24 cellular contexts compared by ENCODE assay signal in the genomic region with DNA sequence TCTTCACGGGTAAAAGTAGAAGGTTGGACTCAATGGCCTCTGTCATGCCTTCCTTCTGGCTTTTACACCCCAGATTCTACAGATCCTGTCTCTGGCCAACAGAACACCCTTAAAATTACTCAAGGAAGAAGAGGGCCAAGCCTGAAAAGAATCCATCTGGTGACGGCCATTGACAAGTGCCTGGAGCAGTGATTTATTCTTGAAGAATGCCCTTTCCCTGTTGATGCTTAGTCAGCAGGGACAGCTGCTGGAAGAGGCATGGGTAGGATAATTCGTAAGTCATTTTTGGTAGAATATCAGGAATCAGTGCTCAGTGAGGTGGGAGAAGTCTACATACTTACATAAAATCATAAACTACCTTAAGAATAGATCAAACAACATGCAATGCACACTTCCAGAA.
DNase-seq lines count a peak whose midpoint lies in the region; FAIRE-seq and TF ChIP-seq lines count a peak whose summit lies in the region.
"Had no signal": no experiment of that assay in that cellular context is flagged by ENCODE, and none has a peak within 500 bp of the region (broad histone marks: within the 10 kb centered on the region; RNA-seq: fewer than 3 reads in every experiment).

No MANE protein-coding gene starts in this region.

- H2BK12ac ChIP-seq in mesenchymal stem cell (ENCODE audit: low read length in 2 of 2), result no peak overlapping the region

- H3K23ac ChIP-seq in mesenchymal stem cell (ENCODE audit: low read length in 2 of 2), result no peak overlapping the region

- peaks cover 4% of the 10 kb centered on the region for H3K4me1 ChIP-seq in mesenchymal stem cell (ENCODE audit: control insufficient read depth, insufficient read depth, low read depth, low read length)
- H3K4me1 ChIP-seq: ascending aorta, colonic mucosa, gastrocnemius medialis, SJSA1, testis had no signal

- H3K4ac ChIP-seq in mesenchymal stem cell (ENCODE audit: low read depth in 1 of 2, low read length in 2 of 2), result no peak overlapping the region

- H3K27ac ChIP-seq in brain microvascular endothelial cell, result no peak overlapping the region
- peak overlapping the region; percentile 65 for H3K27ac ChIP-seq in mesenchymal stem cell (ENCODE audit: low read length, poor library complexity, severe bottlenecking)
- H3K27ac ChIP-seq: ascending aorta, colonic mucosa, gastrocnemius medialis, SJSA1, testis had no signal

- H3K18ac ChIP-seq in mesenchymal stem cell (ENCODE audit: low read depth in 1 of 2, low read length in 2 of 2), result no peak overlapping the region

- in situ Hi-C loops in brain microvascular endothelial cell (cut with HindIII; ENCODE audit: low pct_ligation_motif_present, low sequenced_read_pairs), result no loop called here

- no peak for TF ChIP-seq CTCF in brain microvascular endothelial cell (IDR thresholded peaks at IDR 0.05; ENCODE audit: low read depth, low read length, missing control alignments)

- no peak overlapping the region for H2AFZ ChIP-seq in mesenchymal stem cell (ENCODE audit: low read depth, low read length)

- H3K79me1 ChIP-seq in mesenchymal stem cell (replicated peaks; ENCODE audit: low read length, poor library complexity, severe bottlenecking), result no peaks in the 10 kb centered on the region

- no peak overlapping the region for H3K4me3 ChIP-seq in brain microvascular endothelial cell (ENCODE audit: low read depth, low read length)
- no peak overlapping the region for H3K4me3 ChIP-seq in mesenchymal stem cell (ENCODE audit: insufficient read depth in 1 of 2, low read depth in 1 of 2, low read length in 2 of 2)
- H3K4me3 ChIP-seq: ascending aorta, colonic mucosa, gastrocnemius medialis, SJSA1, testis had no signal

- H3K14ac ChIP-seq in mesenchymal stem cell (ENCODE audit: low read length in 2 of 2), result no peak overlapping the region

- no peak overlapping the region for H3K9ac ChIP-seq in mesenchymal stem cell (ENCODE audit: low read length)

- H3K27me3 ChIP-seq in brain microvascular endothelial cell (replicated peaks), result no peaks in the 10 kb centered on the region
- no peaks in the 10 kb centered on the region for H3K27me3 ChIP-seq in mesenchymal stem cell (ENCODE audit: control insufficient read depth in 1 of 2, insufficient read depth in 1 of 2, low read length in 2 of 2)
- H3K27me3 ChIP-seq: ascending aorta, colonic mucosa, gastrocnemius medialis, SJSA1, testis had no signal

- H3K36me3 ChIP-seq in brain microvascular endothelial cell (replicated peaks) (no peaks in the 10 kb centered on the region), mesenchymal stem cell (ENCODE audit: control insufficient read depth in 1 of 2, insufficient read depth in 2 of 2, low read depth in 1 of 2, low read length in 2 of 2) (no peaks in the 10 kb centered on the region)
- H3K36me3 ChIP-seq: ascending aorta, colonic mucosa, gastrocnemius medialis, SJSA1 had no signal

- no peaks in the 10 kb centered on the region for H3K9me3 ChIP-seq in mesenchymal stem cell (ENCODE audit: control insufficient read depth, low read length)
- H3K9me3 ChIP-seq: ascending aorta, colonic mucosa, gastrocnemius medialis, SJSA1, testis had no signal

- H4K8ac ChIP-seq in mesenchymal stem cell (ENCODE audit: low read length), result no peak overlapping the region

- H2BK5ac ChIP-seq in mesenchymal stem cell (ENCODE audit: low read depth, low read length, poor library complexity, severe bottlenecking), result no peak overlapping the region

- 53% methylated on average over 2 of the region's 3 CpGs for WGBS in mesenchymal stem cell

- no peak overlapping the region for H3K4me2 ChIP-seq in mesenchymal stem cell (ENCODE audit: low read length, poor library complexity, severe bottlenecking)

- DNase-seq in HTR-8/SVneo (ENCODE audit: insufficient read length, low spot score) (peak; percentile 33), brain microvascular endothelial cell (peak; percentile 51), mesenchymal stem cell (peak; percentile 9), NCI-H774 (lab: John Stamatoyannopoulos, UW) (no peak), NOMO-1 treated with DMSO at 0.1 percent for 48 hours (lab: John Stamatoyannopoulos, UW; ENCODE audit: unreplicated experiment) (no peak), hippocampal formation (lab: John Stamatoyannopoulos, UW) (no peak)
- DNase-seq in central memory CD4-positive, alpha-beta T cell, result no peak
- DNase-seq: activated CD8-positive, alpha-beta T cell treated with anti-CD3 and anti-CD28 coated beads, Interleukin-2, amount 10 ng/mL, durations not matched to agents 7 days and 5 days; activated naive CD4-positive, alpha-beta T cell treated with anti-CD3 and anti-CD28 coated beads for 36 hours; activated T-cell treated with anti-CD3 and anti-CD28 coated beads, Interleukin-2, amount 50 U/mL, for 24 hours; colonic mucosa; DMS79 treated with DMSO at 0.1 percent for 48 hours; gastrocnemius medialis; Kasumi-1; left colon; NCI-H1436; NCI-H2171; NCI-H526 treated with DMSO at 0.1 percent for 48 hours; OCI-M1; stimulated activated CD4-positive, alpha-beta T cell treated with anti-CD3 and anti-CD28 coated beads, Interleukin-15, amount 100 ng/mL, for 24 hours; testis had no signal

- peak; percentile 23 for FAIRE-seq in HTR-8/SVneo (lab: Jason Lieb, UNC)
- FAIRE-seq: GM18507 had no signal

- no peak overlapping the region for H2BK15ac ChIP-seq in mesenchymal stem cell (ENCODE audit: low read depth, poor library complexity, severe bottlenecking)

- H2BK120ac ChIP-seq in mesenchymal stem cell (ENCODE audit: low read depth, low read length), result no peak overlapping the region

- H2AK5ac ChIP-seq in mesenchymal stem cell (ENCODE audit: low read length, severe bottlenecking), result no peak overlapping the region

- no peak overlapping the region for H4K91ac ChIP-seq in mesenchymal stem cell (ENCODE audit: low read length)

Comparison
In these comparisons a context has a peak if more than half of its experiments do, and no peak if none do; other contexts are left out.
1. DNase-seq: peak in HTR-8/SVneo (single experiment), brain microvascular endothelial cell (single experiment) and mesenchymal stem cell (single experiment); none in central memory CD4-positive, alpha-beta T cell (single experiment), NCI-H774 (single experiment), NOMO-1 treated with DMSO at 0.1 percent for 48 hours (single experiment) and hippocampal formation (0 of 2).